2 cellular contexts compared by ENCODE assay signal in the genomic region with DNA sequence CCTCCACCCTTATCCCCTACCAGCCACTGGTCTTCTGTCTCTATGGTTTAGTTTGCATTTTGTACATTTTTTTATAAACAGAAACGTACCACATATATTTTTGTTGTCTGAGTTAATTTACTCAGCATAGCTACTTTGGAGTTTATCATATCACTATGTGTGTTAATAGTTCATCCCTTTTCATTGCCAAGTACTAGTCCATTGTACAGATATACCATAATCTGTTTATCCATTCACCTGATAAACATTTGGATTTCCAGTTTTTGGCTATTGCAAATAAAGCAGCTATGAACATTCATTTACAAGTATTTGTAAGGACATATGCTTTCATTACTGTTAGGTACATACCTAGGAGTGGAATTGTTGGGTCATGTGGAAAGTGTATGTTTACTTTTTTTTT.
TF ChIP-seq lines count a peak whose summit lies in the region.

No MANE protein-coding gene starts in this region.

TF ChIP-seq in SK-N-SH treated with all-trans-retinoic acid at 6 μM for 48 hours, 23 proteins besides CTCF, POLR2A, EP300 and RAD21 (continued from another document):
- TF ChIP-seq, protein P1, sequence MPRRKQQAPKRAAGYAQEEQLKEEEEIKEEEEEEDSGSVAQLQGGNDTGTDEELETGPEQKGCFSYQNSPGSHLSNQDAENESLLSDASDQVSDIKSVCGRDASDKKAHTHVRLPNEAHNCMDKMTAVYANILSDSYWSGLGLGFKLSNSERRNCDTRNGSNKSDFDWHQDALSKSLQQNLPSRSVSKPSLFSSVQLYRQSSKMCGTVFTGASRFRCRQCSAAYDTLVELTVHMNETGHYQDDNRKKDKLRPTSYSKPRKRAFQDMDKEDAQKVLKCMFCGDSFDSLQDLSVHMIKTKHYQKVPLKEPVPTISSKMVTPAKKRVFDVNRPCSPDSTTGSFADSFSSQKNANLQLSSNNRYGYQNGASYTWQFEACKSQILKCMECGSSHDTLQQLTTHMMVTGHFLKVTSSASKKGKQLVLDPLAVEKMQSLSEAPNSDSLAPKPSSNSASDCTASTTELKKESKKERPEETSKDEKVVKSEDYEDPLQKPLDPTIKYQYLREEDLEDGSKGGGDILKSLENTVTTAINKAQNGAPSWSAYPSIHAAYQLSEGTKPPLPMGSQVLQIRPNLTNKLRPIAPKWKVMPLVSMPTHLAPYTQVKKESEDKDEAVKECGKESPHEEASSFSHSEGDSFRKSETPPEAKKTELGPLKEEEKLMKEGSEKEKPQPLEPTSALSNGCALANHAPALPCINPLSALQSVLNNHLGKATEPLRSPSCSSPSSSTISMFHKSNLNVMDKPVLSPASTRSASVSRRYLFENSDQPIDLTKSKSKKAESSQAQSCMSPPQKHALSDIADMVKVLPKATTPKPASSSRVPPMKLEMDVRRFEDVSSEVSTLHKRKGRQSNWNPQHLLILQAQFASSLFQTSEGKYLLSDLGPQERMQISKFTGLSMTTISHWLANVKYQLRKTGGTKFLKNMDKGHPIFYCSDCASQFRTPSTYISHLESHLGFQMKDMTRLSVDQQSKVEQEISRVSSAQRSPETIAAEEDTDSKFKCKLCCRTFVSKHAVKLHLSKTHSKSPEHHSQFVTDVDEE (CRISPR knock-in tag; IDR thresholded peaks at IDR 0.05), result no peak
- TF ChIP-seq ZNF565 (CRISPR knock-in tag; conservative IDR thresholded peaks at IDR 0.05; ENCODE audit: low read depth), result no peak

TF ChIP-seq in SK-N-SH, 30 proteins besides CTCF, POLR2A, EP300 and RAD21 (continued from another document):
- TF ChIP-seq, protein P2, sequence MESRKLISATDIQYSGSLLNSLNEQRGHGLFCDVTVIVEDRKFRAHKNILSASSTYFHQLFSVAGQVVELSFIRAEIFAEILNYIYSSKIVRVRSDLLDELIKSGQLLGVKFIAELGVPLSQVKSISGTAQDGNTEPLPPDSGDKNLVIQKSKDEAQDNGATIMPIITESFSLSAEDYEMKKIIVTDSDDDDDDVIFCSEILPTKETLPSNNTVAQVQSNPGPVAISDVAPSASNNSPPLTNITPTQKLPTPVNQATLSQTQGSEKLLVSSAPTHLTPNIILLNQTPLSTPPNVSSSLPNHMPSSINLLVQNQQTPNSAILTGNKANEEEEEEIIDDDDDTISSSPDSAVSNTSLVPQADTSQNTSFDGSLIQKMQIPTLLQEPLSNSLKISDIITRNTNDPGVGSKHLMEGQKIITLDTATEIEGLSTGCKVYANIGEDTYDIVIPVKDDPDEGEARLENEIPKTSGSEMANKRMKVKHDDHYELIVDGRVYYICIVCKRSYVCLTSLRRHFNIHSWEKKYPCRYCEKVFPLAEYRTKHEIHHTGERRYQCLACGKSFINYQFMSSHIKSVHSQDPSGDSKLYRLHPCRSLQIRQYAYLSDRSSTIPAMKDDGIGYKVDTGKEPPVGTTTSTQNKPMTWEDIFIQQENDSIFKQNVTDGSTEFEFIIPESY (IDR thresholded peaks at IDR 0.05; ENCODE audit: borderline replicate concordance, low read depth), result no peak
- TF ChIP-seq CHD2 (IDR thresholded peaks at IDR 0.05; ENCODE audit: low read length, partially characterized antibody) (no peak), FOXJ3 (CRISPR knock-in tag; IDR thresholded peaks at IDR 0.05) (no peak), RFX5 (IDR thresholded peaks at IDR 0.05; ENCODE audit: low read length) (no peak), PBX3 (IDR thresholded peaks at IDR 0.05) (no peak), EZH2phosphoT487 (IDR thresholded peaks at IDR 0.05; ENCODE audit: borderline replicate concordance, low read depth) (no peak), MXI1 (IDR thresholded peaks at IDR 0.05; ENCODE audit: low read depth, low read length) (no peak), SIN3A (IDR thresholded peaks at IDR 0.05; ENCODE audit: borderline replicate concordance, low read depth, low read length) (no peak)
- TF ChIP-seq, protein P3, sequence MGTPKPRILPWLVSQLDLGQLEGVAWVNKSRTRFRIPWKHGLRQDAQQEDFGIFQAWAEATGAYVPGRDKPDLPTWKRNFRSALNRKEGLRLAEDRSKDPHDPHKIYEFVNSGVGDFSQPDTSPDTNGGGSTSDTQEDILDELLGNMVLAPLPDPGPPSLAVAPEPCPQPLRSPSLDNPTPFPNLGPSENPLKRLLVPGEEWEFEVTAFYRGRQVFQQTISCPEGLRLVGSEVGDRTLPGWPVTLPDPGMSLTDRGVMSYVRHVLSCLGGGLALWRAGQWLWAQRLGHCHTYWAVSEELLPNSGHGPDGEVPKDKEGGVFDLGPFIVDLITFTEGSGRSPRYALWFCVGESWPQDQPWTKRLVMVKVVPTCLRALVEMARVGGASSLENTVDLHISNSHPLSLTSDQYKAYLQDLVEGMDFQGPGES (IDR thresholded peaks at IDR 0.05; ENCODE audit: low read depth, low read length), result no peak
